10 cellular contexts compared by ENCODE assay signal in the genomic region with DNA sequence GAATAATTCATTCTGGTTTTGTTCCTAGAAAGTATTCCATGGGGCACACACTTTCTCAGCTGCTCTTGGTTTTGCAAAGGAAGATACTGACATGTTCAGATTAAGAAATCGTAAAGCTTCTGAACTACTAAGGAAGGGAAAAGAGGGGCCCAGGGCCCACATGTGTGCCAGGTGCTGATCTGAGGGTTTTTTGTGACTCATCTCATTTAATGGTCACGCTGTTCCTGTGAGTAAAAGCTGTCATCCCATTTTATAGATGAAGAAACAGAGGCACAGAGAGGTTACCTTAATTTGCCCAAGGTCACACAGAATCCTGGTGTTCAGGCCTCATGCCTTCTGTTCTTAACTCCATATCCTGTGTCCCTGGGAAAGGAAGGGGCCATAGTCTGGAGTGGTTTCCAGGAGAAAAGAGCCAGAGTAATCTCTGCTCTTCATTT.
DNase-seq lines count a peak whose midpoint lies in the region; ATAC-seq and TF ChIP-seq lines count a peak whose summit lies in the region.
"Had no signal": no experiment of that assay in that cellular context is flagged by ENCODE, and none has a peak within 500 bp of the region (broad histone marks: within the 10 kb centered on the region; RNA-seq: fewer than 3 reads in every experiment).

No MANE protein-coding gene starts in this region.

- 51 to 54% methylated on average over 2 of the region's 2 CpGs for WGBS in body of pancreas, 2 donors

- H3K27ac Mint-ChIP-seq in nephron progenitor cell: peak overlapping the region; percentile 97
- H3K27ac Mint-ChIP-seq in CD8-positive, alpha-beta T cell: no peak overlapping the region

- no peak for DNase-seq in body of pancreas
- no peak for DNase-seq in nephron progenitor cell
- DNase-seq in CD8-positive, alpha-beta T cell: no peak
- DNase-seq in NCI-H2107 (lab: John Stamatoyannopoulos, UW): no peak
- DNase-seq in T-helper 2 cell: no peak
- DNase-seq in DMS53 (lab: John Stamatoyannopoulos, UW): no peak
- DNase-seq: activated CD4-positive, CD25-positive, alpha-beta regulatory T cell treated with anti-CD3 and anti-CD28 coated beads, Interleukin-2, amount 50 U/mL, for 72 hours; amygdala had no signal

- H3K4me3 Mint-ChIP-seq in nephron progenitor cell: no peak overlapping the region
- H3K4me3 Mint-ChIP-seq in CD8-positive, alpha-beta T cell: no peak overlapping the region

- no peaks in the 10 kb centered on the region for H3K27me3 ChIP-seq in body of pancreas
- H3K27me3 ChIP-seq in CD8-positive, alpha-beta T cell (ENCODE audit: insufficient read depth, low read length): no peaks in the 10 kb centered on the region

- CTCF ChIA-PET in CD8-positive, alpha-beta T cell (lab: Charles Lee): interaction anchor here (1.3 kb wide), 1 partner anchor 414 kb away, joined by 3 read pairs; no protein-coding TSS in a partner anchor

- peaks cover 24% of the 10 kb centered on the region for H3K9me3 Mint-ChIP-seq in nephron progenitor cell
- no peaks in the 10 kb centered on the region for H3K9me3 Mint-ChIP-seq in CD8-positive, alpha-beta T cell

- no peak for TF ChIP-seq CTCF in body of pancreas (IDR thresholded peaks at IDR 0.05)
- TF ChIP-seq CTCF in nephron progenitor cell (IDR thresholded peaks at IDR 0.05): no peak
- TF ChIP-seq CTCF in CD8-positive, alpha-beta T cell (IDR thresholded peaks at IDR 0.05): no peak

- intact Hi-C loops in body of pancreas (cut with DNase I): no loop called here
- intact Hi-C loops in CD8-positive, alpha-beta T cell (cut with DNase I, micrococcal nuclease): no loop called here

- H3K36me3 Mint-ChIP-seq in nephron progenitor cell (ENCODE audit: low read depth): peaks cover 50% of the 10 kb centered on the region
- peaks cover 16% of the 10 kb centered on the region for H3K36me3 Mint-ChIP-seq in CD8-positive, alpha-beta T cell

- ATAC-seq in GM18498 (IDR thresholded peaks at IDR 0.05; ENCODE audit: unreplicated experiment) (peak; percentile 42), HG02759 (IDR thresholded peaks at IDR 0.05; ENCODE audit: unreplicated experiment) (peak; percentile 39), body of pancreas (peak; percentile 3)
- no peak for ATAC-seq in CD8-positive, alpha-beta T cell

- no peaks in the 10 kb centered on the region for H3K9me3 ChIP-seq in body of pancreas
- H3K9me3 ChIP-seq in CD8-positive, alpha-beta T cell (ENCODE audit: low read length): no peaks in the 10 kb centered on the region

- peak overlapping the region; percentile 21 to 74 (median 65) for H3K27ac ChIP-seq in body of pancreas
- H3K27ac ChIP-seq in CD8-positive, alpha-beta T cell (ENCODE audit: low read depth, low read length): no peak overlapping the region

- POLR2A ChIA-PET in CD8-positive, alpha-beta T cell (lab: Charles Lee): no interaction called here

- peaks cover 68% of the 10 kb centered on the region for H3K4me1 ChIP-seq in body of pancreas
- no peaks in the 10 kb centered on the region for H3K4me1 ChIP-seq in CD8-positive, alpha-beta T cell (ENCODE audit: insufficient read depth, low read length)

- H3K4me1 Mint-ChIP-seq in nephron progenitor cell: peaks cover 62% of the 10 kb centered on the region
- peaks cover 25% of the 10 kb centered on the region for H3K4me1 Mint-ChIP-seq in CD8-positive, alpha-beta T cell (ENCODE audit: low read depth)

- H3K27me3 Mint-ChIP-seq in nephron progenitor cell (ENCODE audit: low read depth, poor library complexity): peaks cover 4% of the 10 kb centered on the region
- H3K27me3 Mint-ChIP-seq in CD8-positive, alpha-beta T cell (ENCODE audit: low read depth): no peaks in the 10 kb centered on the region

- no peak for TF ChIP-seq POLR2A in body of pancreas (IDR thresholded peaks at IDR 0.05)

- no peaks in the 10 kb centered on the region for H3K36me3 ChIP-seq in body of pancreas (replicated peaks in 1 of 2; ENCODE audit: insufficient read depth in 1 of 2, low read depth in 2 of 2)
- H3K36me3 ChIP-seq in CD8-positive, alpha-beta T cell (ENCODE audit: insufficient read depth, low read length): no peaks in the 10 kb centered on the region

- no peak overlapping the region for H3K4me3 ChIP-seq in body of pancreas
- no peak overlapping the region for H3K4me3 ChIP-seq in CD8-positive, alpha-beta T cell (ENCODE audit: low read depth, low read length)
